8 cellular contexts compared by ENCODE assay signal in genomic region chr16:30032083-30032819, GRCh38. TPM values are rescaled to one million over a fixed set of nuclear protein-coding genes. Genes with fewer than 3 reads are reported as not detected.
A peak's percentile ranks its signal among the peaks of the same experiment; 100 is the strongest.
DNase-seq lines count a peak whose midpoint lies in the region; ATAC-seq and TF ChIP-seq lines count a peak whose summit lies in the region.

No MANE protein-coding gene starts in this region.

- peaks cover 69 to 73% of the 10 kb centered on the region in 2 experiments for H3K27me3 ChIP-seq in mesenchymal stem cell (ENCODE audit: control insufficient read depth in 1 of 2, insufficient read depth in 1 of 2, low read length in 2 of 2)

- H3K4ac ChIP-seq in mesenchymal stem cell (ENCODE audit: low read depth in 1 of 2, low read length in 2 of 2): no peak overlapping the region

- 7% methylated on average over 10 of the region's 12 CpGs for WGBS in mesenchymal stem cell

- no peak overlapping the region for H3K14ac ChIP-seq in mesenchymal stem cell (ENCODE audit: low read length in 2 of 2)

- no peak overlapping the region for H4K8ac ChIP-seq in mesenchymal stem cell (ENCODE audit: low read length)

- H2BK15ac ChIP-seq in mesenchymal stem cell (ENCODE audit: low read depth, poor library complexity, severe bottlenecking): no peak overlapping the region

- no peak overlapping the region for H2BK120ac ChIP-seq in mesenchymal stem cell (ENCODE audit: low read depth, low read length)

- no peak overlapping the region for H2AFZ ChIP-seq in mesenchymal stem cell (ENCODE audit: low read depth, low read length)

- POLR2A ChIA-PET in HEK293T (lab: Yijun Ruan, JAX): interaction anchor here (0.5 to 2.9 kb wide), 6 partner anchors 11 to 217 kb away, joined by 3 to 11 read pairs (median 6); partner anchors contain the start of genes ALDOA, KCTD13 and PAGR1

- H2AK5ac ChIP-seq in mesenchymal stem cell (ENCODE audit: low read length, severe bottlenecking): no peak overlapping the region

- no peaks in the 10 kb centered on the region for H3K9me3 ChIP-seq in mesenchymal stem cell (ENCODE audit: control insufficient read depth, low read length)

- no peak overlapping the region for H2BK12ac ChIP-seq in mesenchymal stem cell (ENCODE audit: low read length in 2 of 2)

- no peaks in the 10 kb centered on the region for H3K36me3 ChIP-seq in mesenchymal stem cell (ENCODE audit: control insufficient read depth in 1 of 2, insufficient read depth in 2 of 2, low read depth in 1 of 2, low read length in 2 of 2)

- peaks cover 10% of the 10 kb centered on the region for H3K4me1 ChIP-seq in mesenchymal stem cell (ENCODE audit: control insufficient read depth, insufficient read depth, low read depth, low read length)

- no peak overlapping the region for H3K27ac ChIP-seq in mesenchymal stem cell (ENCODE audit: low read length, poor library complexity, severe bottlenecking)

- H4K91ac ChIP-seq in mesenchymal stem cell (ENCODE audit: low read length): no peak overlapping the region

- no peak overlapping the region for H3K4me2 ChIP-seq in mesenchymal stem cell (ENCODE audit: low read length, poor library complexity, severe bottlenecking)

- no peak overlapping the region for H3K9ac ChIP-seq in mesenchymal stem cell (ENCODE audit: low read length)

- DNase-seq in C1 segment of cervical spinal cord (lab: John Stamatoyannopoulos, UW) (peak in 8 of 14 donors; percentile 10 to 59 (median 22)), HEK293T (ENCODE audit: extremely low spot score) (peak; percentile 89), NCI-H526 treated with DMSO at 0.1 percent for 48 hours (lab: John Stamatoyannopoulos, UW) (peak; percentile 82), dermis microvascular lymphatic vessel endothelial cell (ENCODE audit: low read depth in 2 of 2) (peak; percentile 45 to 70), mesenchymal stem cell (peak; percentile 66), superior temporal gyrus (ENCODE audit: extremely low spot score) (peak; percentile 82)
- DNase-seq in activated CD4-positive, alpha-beta T cell treated with anti-CD3 and anti-CD28 coated beads for 48 hours: peak; percentile 75

- ATAC-seq in GM18873 (IDR thresholded peaks at IDR 0.05; ENCODE audit: low FRiP score, unreplicated experiment): no peak

- CTCF ChIA-PET in HEK293T (lab: Yijun Ruan, JAX): interaction anchor here (0.5 to 2.1 kb wide), 31 partner anchors 8 to 951 kb away, joined by 3 to 10 read pairs (median 3); partner anchors contain the start of genes C16orf92, PRRT2, TAOK2 and TMEM219

- no peak overlapping the region for H3K23ac ChIP-seq in mesenchymal stem cell (ENCODE audit: low read length in 2 of 2)

- H3K79me1 ChIP-seq in mesenchymal stem cell (replicated peaks; ENCODE audit: low read length, poor library complexity, severe bottlenecking): no peaks in the 10 kb centered on the region

- H3K18ac ChIP-seq in mesenchymal stem cell (ENCODE audit: low read depth in 1 of 2, low read length in 2 of 2): no peak overlapping the region

- H2BK5ac ChIP-seq in mesenchymal stem cell (ENCODE audit: low read depth, low read length, poor library complexity, severe bottlenecking): no peak overlapping the region

- no peak overlapping the region for H3K4me3 ChIP-seq in mesenchymal stem cell (ENCODE audit: insufficient read depth in 1 of 2, low read depth in 1 of 2, low read length in 2 of 2)

TF ChIP-seq in HEK293T, 16 proteins besides CTCF, POLR2A, EP300 and RAD21:
- TF ChIP-seq NFRKB (IDR thresholded peaks at IDR 0.05): no peak
- TF ChIP-seq ELF4 (IDR thresholded peaks at IDR 0.05): no peak
- no peak for TF ChIP-seq LEF1 (IDR thresholded peaks at IDR 0.05; ENCODE audit: borderline replicate concordance)
- TF ChIP-seq ZNF384 (IDR thresholded peaks at IDR 0.05): no peak
- TF ChIP-seq SP1 (IDR thresholded peaks at IDR 0.05): no peak
- TF ChIP-seq CTBP1 (IDR thresholded peaks at IDR 0.05; ENCODE audit: borderline replicate concordance): no peak
- no peak for TF ChIP-seq PKNOX1 (IDR thresholded peaks at IDR 0.05)
- no peak for TF ChIP-seq L3MBTL2 (conservative IDR thresholded peaks at IDR 0.05)
- no peak for TF ChIP-seq HDGF (IDR thresholded peaks at IDR 0.05; ENCODE audit: borderline replicate concordance)
- TF ChIP-seq FOXA1 (IDR thresholded peaks at IDR 0.05): no peak
- no peak for TF ChIP-seq SUZ12 (IDR thresholded peaks at IDR 0.05)
- TF ChIP-seq ARNT (IDR thresholded peaks at IDR 0.05): no peak
- no peak for TF ChIP-seq FOXM1 (IDR thresholded peaks at IDR 0.05; ENCODE audit: borderline replicate concordance)
- TF ChIP-seq FOXK2 (IDR thresholded peaks at IDR 0.05): no peak

RNA-seq across cellular contexts. Expression of gene TLCD3B, which starts 1.2 kb away (rescaled TPM):
- not detected in 2 replicates for total RNA-seq in dermis microvascular lymphatic vessel endothelial cell
- 0.08 TPM for polyA plus RNA-seq in mesenchymal stem cell (2013, experiment 1 of 2)
- 0.05 TPM for polyA plus RNA-seq in mesenchymal stem cell (2013, experiment 2 of 2)

RNA-seq across cellular contexts. Expression of gene C16orf92, which starts 9.3 kb away (rescaled TPM):
- total RNA-seq in dermis microvascular lymphatic vessel endothelial cell: not detected in 2 replicates
- polyA plus RNA-seq in mesenchymal stem cell (2013, experiment 1 of 2): not detected
- polyA plus RNA-seq in mesenchymal stem cell (2013, experiment 2 of 2): not detected

RNA-seq across cellular contexts. Expression of gene DOC2A, which starts 21.4 kb away (rescaled TPM):
- total RNA-seq in dermis microvascular lymphatic vessel endothelial cell: under 0.01 and 0.13 TPM in 2 replicates
- polyA plus RNA-seq in mesenchymal stem cell (2013, experiment 1 of 2): 0.22 TPM
- polyA plus RNA-seq in mesenchymal stem cell (2013, experiment 2 of 2): 0.25 TPM

RNA-seq across cellular contexts. Expression of gene ALDOA, which starts 33.3 kb away (rescaled TPM):
- 225 and 318 TPM in 2 replicates for total RNA-seq in dermis microvascular lymphatic vessel endothelial cell
- polyA plus RNA-seq in mesenchymal stem cell (2013, experiment 1 of 2): 915 TPM
- polyA plus RNA-seq in mesenchymal stem cell (2013, experiment 2 of 2): 888 TPM

RNA-seq across cellular contexts. Expression of gene INO80E, which starts 36.2 kb away (rescaled TPM):
- total RNA-seq in dermis microvascular lymphatic vessel endothelial cell: 13.0 and 14.2 TPM in 2 replicates
- 51.0 TPM for polyA plus RNA-seq in mesenchymal stem cell (2013, experiment 1 of 2)
- polyA plus RNA-seq in mesenchymal stem cell (2013, experiment 2 of 2): 46.7 TPM

Comparison
In these comparisons a context has a peak if more than half of its experiments do, and no peak if none do; other contexts are left out.
1. DNase-seq: peak in every context shown above with its lines; median percentile 89 in HEK293T; 82 in NCI-H526 treated with DMSO at 0.1 percent for 48 hours; 82 in superior temporal gyrus; 75 in activated CD4-positive, alpha-beta T cell treated with anti-CD3 and anti-CD28 coated beads for 48 hours; 66 in mesenchymal stem cell; 58 in dermis microvascular lymphatic vessel endothelial cell; 22 in C1 segment of cervical spinal cord.